ENCODE assay signal across 1 cellular context in the genomic region with DNA sequence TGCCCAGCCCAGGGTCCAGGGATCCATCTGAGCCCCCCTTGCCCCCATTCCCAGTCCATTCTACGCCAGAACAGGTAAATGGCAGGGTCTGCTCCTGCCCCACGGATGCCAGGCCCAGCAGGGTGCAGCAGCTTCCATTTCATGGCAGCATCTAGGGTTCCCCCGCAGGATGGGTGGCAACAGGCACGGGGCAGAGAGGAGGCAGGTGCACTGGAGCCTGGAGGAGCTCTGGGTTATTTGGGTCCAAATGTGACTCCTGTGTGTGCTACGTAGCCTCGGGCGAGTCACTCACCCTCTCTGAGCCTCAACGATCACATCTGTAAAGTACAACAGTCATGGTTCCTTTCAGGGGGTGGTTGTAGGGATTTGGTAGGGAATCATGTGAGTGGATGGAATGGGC.
TF ChIP-seq lines count a peak whose summit lies in the region.

No MANE protein-coding gene starts in this region.

TF ChIP-seq in H1, 55 proteins besides CTCF, POLR2A, EP300 and RAD21:
- TF ChIP-seq YY1 (IDR thresholded peaks at IDR 0.05; ENCODE audit: low read depth, low read length) (no peak), KDM5A (IDR thresholded peaks at IDR 0.05; ENCODE audit: low read length) (no peak), SIN3A (conservative IDR thresholded peaks at IDR 0.05 in 1 of 2, IDR thresholded peaks at IDR 0.05 in 1 of 2; ENCODE audit: low read depth in 1 of 2, low read length in 2 of 2) (no peak), PHF8 (conservative IDR thresholded peaks at IDR 0.05; ENCODE audit: low read depth, low read length) (no peak), MAFK (IDR thresholded peaks at IDR 0.05; ENCODE audit: low read depth, low read length) (no peak), GABPA (IDR thresholded peaks at IDR 0.05; ENCODE audit: borderline replicate concordance, insufficient read depth, low read length) (no peak), CREB1 (IDR thresholded peaks at IDR 0.05) (no peak), TEAD4 (IDR thresholded peaks at IDR 0.05; ENCODE audit: low read depth, low read length) (no peak), ASH2L (IDR thresholded peaks at IDR 0.05; ENCODE audit: low read length) (no peak), SP2 (IDR thresholded peaks at IDR 0.05; ENCODE audit: low read length) (no peak), POU5F1 (IDR thresholded peaks at IDR 0.05; ENCODE audit: low read depth, low read length) (no peak), BRCA1 (IDR thresholded peaks at IDR 0.05; ENCODE audit: low read depth, low read length) (no peak), HDAC2 (IDR thresholded peaks at IDR 0.05; ENCODE audit: borderline replicate concordance in 1 of 2, low read depth in 2 of 2, low read length in 2 of 2) (no peak), HDAC6 (IDR thresholded peaks at IDR 0.05; ENCODE audit: low read depth, low read length) (no peak), BACH1 (IDR thresholded peaks at IDR 0.05; ENCODE audit: low read length) (no peak), NRF1 (IDR thresholded peaks at IDR 0.05; ENCODE audit: low read depth, low read length) (no peak), SP4 (IDR thresholded peaks at IDR 0.05; ENCODE audit: low read length) (no peak), KDM1A (IDR thresholded peaks at IDR 0.05; ENCODE audit: borderline replicate concordance, low read length) (no peak)
- TF ChIP-seq, protein P1, sequence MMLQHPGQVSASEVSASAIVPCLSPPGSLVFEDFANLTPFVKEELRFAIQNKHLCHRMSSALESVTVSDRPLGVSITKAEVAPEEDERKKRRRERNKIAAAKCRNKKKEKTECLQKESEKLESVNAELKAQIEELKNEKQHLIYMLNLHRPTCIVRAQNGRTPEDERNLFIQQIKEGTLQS (IDR thresholded peaks at IDR 0.05; ENCODE audit: insufficient read depth, low read depth, low read length), result no peak
